10 cellular contexts compared by ENCODE assay signal in the genomic region with DNA sequence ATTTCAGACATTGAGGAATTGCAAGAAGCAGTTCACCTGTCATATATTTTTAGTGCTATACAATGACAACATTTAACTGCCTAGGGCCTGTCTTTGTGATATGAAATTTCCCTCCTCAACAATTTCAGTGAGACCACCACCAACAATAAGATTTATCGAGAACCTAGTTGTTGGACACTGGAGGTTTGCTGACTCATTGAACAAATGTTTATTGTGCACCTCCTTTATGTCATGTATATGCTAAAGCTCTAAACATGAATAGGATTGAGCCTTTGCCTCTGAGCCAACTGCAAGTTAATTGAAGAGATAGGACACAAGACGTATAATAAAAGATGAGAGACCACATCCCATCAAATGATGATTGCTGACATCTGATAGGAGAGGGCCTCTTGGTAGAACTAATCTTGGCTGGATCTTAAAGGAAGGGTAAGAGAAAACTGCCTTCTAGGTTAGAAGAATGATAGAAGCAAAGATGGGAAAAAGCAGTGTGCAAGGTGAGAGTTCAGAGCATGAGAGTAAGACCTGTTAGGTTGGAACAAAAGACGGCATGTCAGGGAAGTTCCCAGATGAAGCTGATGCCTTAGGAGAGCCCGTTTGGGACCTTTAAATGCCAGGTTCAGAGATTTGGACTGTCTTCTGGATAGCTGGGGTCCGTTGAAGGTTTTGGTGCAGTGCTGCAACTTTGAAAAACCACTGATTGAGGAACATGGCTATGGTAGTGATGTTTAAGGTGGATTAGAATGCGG.
DNase-seq lines count a peak whose midpoint lies in the region; ATAC-seq and TF ChIP-seq lines count a peak whose summit lies in the region.
"Had no signal": no experiment of that assay in that cellular context is flagged by ENCODE, and none has a peak within 500 bp of the region (broad histone marks: within the 10 kb centered on the region; RNA-seq: fewer than 3 reads in every experiment).

No MANE protein-coding gene starts in this region.

- peak overlapping the region in 1 of 2 experiments; percentile 11 for H3K4ac ChIP-seq in mesenchymal stem cell (ENCODE audit: low read depth in 1 of 2, low read length in 2 of 2)

- H3K4me3 Mint-ChIP-seq in activated naive CD8-positive, alpha-beta T cell, result peak overlapping the region; percentile 49

- WGBS in mesenchymal stem cell, result 75% methylated on average over 6 of the region's 6 CpGs
- WGBS in esophagus muscularis mucosa, result 83% methylated on average over 6 of the region's 6 CpGs

- peak overlapping the region; percentile 72 for H3K27ac ChIP-seq in left ventricle myocardium inferior (replicated peaks)
- no peak overlapping the region for H3K27ac ChIP-seq in mesenchymal stem cell (ENCODE audit: low read length, poor library complexity, severe bottlenecking)
- no peak overlapping the region for H3K27ac ChIP-seq in foreskin keratinocyte
- H3K27ac ChIP-seq in esophagus muscularis mucosa (replicated peaks in 1 of 4), result peak overlapping the region in 1 of 4 donors; percentile 59

- no peak overlapping the region for H4K91ac ChIP-seq in mesenchymal stem cell (ENCODE audit: low read length)

- no peaks in the 10 kb centered on the region for H3K9me3 Mint-ChIP-seq in activated naive CD8-positive, alpha-beta T cell (ENCODE audit: low read depth)

- peak overlapping the region in 1 of 2 experiments; percentile 66 for H3K18ac ChIP-seq in mesenchymal stem cell (ENCODE audit: low read depth in 1 of 2, low read length in 2 of 2)

- TF ChIP-seq CTCF in left ventricle myocardium inferior (IDR thresholded peaks at IDR 0.05; ENCODE audit: borderline replicate concordance) (no peak), foreskin keratinocyte (conservative IDR thresholded peaks at IDR 0.05) (no peak), esophagus muscularis mucosa (IDR thresholded peaks at IDR 0.05) (no peak)

- ATAC-seq in HG03469 (IDR thresholded peaks at IDR 0.05; ENCODE audit: unreplicated experiment), result no peak
- no peak for ATAC-seq in foreskin keratinocyte

- H3K9ac ChIP-seq in mesenchymal stem cell (ENCODE audit: low read length), result no peak overlapping the region

- H3K9me3 ChIP-seq in left ventricle myocardium inferior (replicated peaks) (no peaks in the 10 kb centered on the region), mesenchymal stem cell (ENCODE audit: control insufficient read depth, low read length) (no peaks in the 10 kb centered on the region), esophagus muscularis mucosa (no peaks in the 10 kb centered on the region)
- H3K9me3 ChIP-seq: pancreas had no signal

- H3K14ac ChIP-seq in mesenchymal stem cell (ENCODE audit: low read length in 2 of 2), result no peak overlapping the region

- H3K27me3 ChIP-seq in left ventricle myocardium inferior (ENCODE audit: low read depth) (no peaks in the 10 kb centered on the region), mesenchymal stem cell (ENCODE audit: control insufficient read depth in 1 of 2, insufficient read depth in 1 of 2, low read length in 2 of 2) (no peaks in the 10 kb centered on the region), foreskin keratinocyte (no peaks in the 10 kb centered on the region), esophagus muscularis mucosa (no peaks in the 10 kb centered on the region)
- H3K27me3 ChIP-seq: pancreas had no signal

- H2BK15ac ChIP-seq in mesenchymal stem cell (ENCODE audit: low read depth, poor library complexity, severe bottlenecking), result no peak overlapping the region

- intact Hi-C loops in left ventricle myocardium inferior (cut with micrococcal nuclease) (no loop called here), cardiac septum (cut with DNase I) (no loop called here), esophagus muscularis mucosa (cut with DNase I) (no loop called here)

- H3K27me3 Mint-ChIP-seq in activated naive CD8-positive, alpha-beta T cell, result no peaks in the 10 kb centered on the region

- H4K8ac ChIP-seq in mesenchymal stem cell (ENCODE audit: low read length), result no peak overlapping the region

- peak overlapping the region; percentile 95 for H3K27ac Mint-ChIP-seq in activated naive CD8-positive, alpha-beta T cell

- peaks cover 88% of the 10 kb centered on the region for H3K4me1 Mint-ChIP-seq in activated naive CD8-positive, alpha-beta T cell (ENCODE audit: low read depth)

- H3K4me2 ChIP-seq in mesenchymal stem cell (ENCODE audit: low read length, poor library complexity, severe bottlenecking), result no peak overlapping the region

- no peak overlapping the region for H2BK120ac ChIP-seq in mesenchymal stem cell (ENCODE audit: low read depth, low read length)

- DNase-seq in left ventricle myocardium inferior, result no peak
- DNase-seq in cardiac septum (ENCODE audit: low spot score), result no peak
- no peak for DNase-seq in mesenchymal stem cell
- DNase-seq in occipital lobe (lab: John Stamatoyannopoulos, UW), result no peak
- no peak for DNase-seq in foreskin keratinocyte
- DNase-seq in esophagus muscularis mucosa (ENCODE audit: extremely low spot score), result no peak
- DNase-seq: NCI-H524 treated with DMSO at 0.1 percent for 48 hours had no signal

- H3K36me3 ChIP-seq in left ventricle myocardium inferior, result peaks cover 7% of the 10 kb centered on the region
- peaks cover 11 to 16% of the 10 kb centered on the region in 2 experiments for H3K36me3 ChIP-seq in mesenchymal stem cell (ENCODE audit: control insufficient read depth in 1 of 2, insufficient read depth in 2 of 2, low read depth in 1 of 2, low read length in 2 of 2)
- H3K36me3 ChIP-seq in esophagus muscularis mucosa, result peaks cover 0 to 9% (median 4%) of the 10 kb centered on the region in 4 donors
- H3K36me3 ChIP-seq: pancreas had no signal

- peaks cover 3% of the 10 kb centered on the region for H3K36me3 Mint-ChIP-seq in activated naive CD8-positive, alpha-beta T cell

- no peak for TF ChIP-seq EP300 in esophagus muscularis mucosa (IDR thresholded peaks at IDR 0.05)

- H3K23ac ChIP-seq in mesenchymal stem cell (ENCODE audit: low read length in 2 of 2), result no peak overlapping the region

- no peak overlapping the region for H2BK5ac ChIP-seq in mesenchymal stem cell (ENCODE audit: low read depth, low read length, poor library complexity, severe bottlenecking)

- no peak for TF ChIP-seq POLR2A in esophagus muscularis mucosa (IDR thresholded peaks at IDR 0.05; ENCODE audit: low read depth)

- H3K4me3 ChIP-seq in left ventricle myocardium inferior, result no peak overlapping the region
- H3K4me3 ChIP-seq in mesenchymal stem cell (ENCODE audit: insufficient read depth in 1 of 2, low read depth in 1 of 2, low read length in 2 of 2), result no peak overlapping the region
- H3K4me3 ChIP-seq in esophagus muscularis mucosa, result no peak overlapping the region
- H3K4me3 ChIP-seq: pancreas had no signal

- H3K79me1 ChIP-seq in mesenchymal stem cell (replicated peaks; ENCODE audit: low read length, poor library complexity, severe bottlenecking), result no peaks in the 10 kb centered on the region

- peak overlapping the region; percentile 21 to 50 for H2BK12ac ChIP-seq in mesenchymal stem cell (ENCODE audit: low read length in 2 of 2)

- H3K4me1 ChIP-seq in left ventricle myocardium inferior (peaks cover 99% of the 10 kb centered on the region), mesenchymal stem cell (ENCODE audit: control insufficient read depth, insufficient read depth, low read depth, low read length) (peaks cover 21% of the 10 kb centered on the region), foreskin keratinocyte (peaks cover 24% of the 10 kb centered on the region), esophagus muscularis mucosa (peaks cover 65 to 80% (median 70%) of the 10 kb centered on the region in 4 donors)

- no peak overlapping the region for H2AFZ ChIP-seq in mesenchymal stem cell (ENCODE audit: low read depth, low read length)

- no peak overlapping the region for H2AK5ac ChIP-seq in mesenchymal stem cell (ENCODE audit: low read length, severe bottlenecking)
